In the genomic region with DNA sequence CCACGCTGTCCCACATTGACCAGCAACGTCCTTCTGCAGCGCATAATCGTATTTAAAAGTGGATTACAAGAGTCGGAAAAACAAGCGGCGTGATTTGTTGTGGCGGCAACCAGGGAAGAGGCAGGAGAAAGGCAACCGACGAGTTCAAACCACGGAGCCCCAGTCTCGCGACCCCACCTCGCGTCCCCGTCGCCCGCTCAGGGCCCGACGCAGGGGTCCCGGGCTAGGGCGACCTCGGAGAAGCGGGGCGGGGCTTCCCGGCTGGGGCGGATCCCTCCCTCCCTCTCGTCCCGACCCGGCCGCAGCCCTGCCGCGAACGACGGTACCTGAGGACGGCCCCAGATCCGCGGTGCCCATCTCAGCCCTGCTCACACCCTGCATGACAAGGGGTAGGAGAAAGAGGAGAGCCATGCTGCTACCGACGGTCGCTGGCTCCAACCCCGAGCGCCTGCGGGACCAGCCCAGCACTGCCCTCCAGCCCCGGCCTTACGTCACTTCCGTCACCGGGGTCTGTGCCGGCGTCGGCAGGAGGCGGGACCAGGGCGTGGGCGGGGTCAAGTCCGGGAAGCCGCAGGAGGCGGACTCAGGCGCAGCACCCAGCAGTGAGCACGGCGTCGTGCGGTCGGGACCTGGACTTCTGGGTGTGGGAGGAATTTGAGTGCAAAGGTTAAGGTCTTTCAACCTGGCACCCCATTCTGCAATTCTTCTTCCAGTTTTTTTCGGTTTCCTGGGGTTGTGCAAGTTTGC, we compare ENCODE assay signal across 1 cellular context.
TF ChIP-seq lines count a peak whose summit lies in the region.

IFNGR1 (minus strand) TSS at position 469 of the 747 bp plus-strand sequence; CDS start at position 411, 58 bp downstream.

TF ChIP-seq in GM12878, 131 proteins besides CTCF, POLR2A, EP300 and RAD21 (continued from another document and continues in another):
- TF ChIP-seq, protein P1, sequence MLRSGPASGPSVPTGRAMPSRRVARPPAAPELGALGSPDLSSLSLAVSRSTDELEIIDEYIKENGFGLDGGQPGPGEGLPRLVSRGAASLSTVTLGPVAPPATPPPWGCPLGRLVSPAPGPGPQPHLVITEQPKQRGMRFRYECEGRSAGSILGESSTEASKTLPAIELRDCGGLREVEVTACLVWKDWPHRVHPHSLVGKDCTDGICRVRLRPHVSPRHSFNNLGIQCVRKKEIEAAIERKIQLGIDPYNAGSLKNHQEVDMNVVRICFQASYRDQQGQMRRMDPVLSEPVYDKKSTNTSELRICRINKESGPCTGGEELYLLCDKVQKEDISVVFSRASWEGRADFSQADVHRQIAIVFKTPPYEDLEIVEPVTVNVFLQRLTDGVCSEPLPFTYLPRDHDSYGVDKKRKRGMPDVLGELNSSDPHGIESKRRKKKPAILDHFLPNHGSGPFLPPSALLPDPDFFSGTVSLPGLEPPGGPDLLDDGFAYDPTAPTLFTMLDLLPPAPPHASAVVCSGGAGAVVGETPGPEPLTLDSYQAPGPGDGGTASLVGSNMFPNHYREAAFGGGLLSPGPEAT (IDR thresholded peaks at IDR 0.05; ENCODE audit: low read depth) = peak; percentile 52; the same call in 1 of the 2 replicates
- peak; percentile 46 for TF ChIP-seq SP1 (IDR thresholded peaks at IDR 0.05; ENCODE audit: low read depth, low read length)
- peak; percentile 80; the same call in 1 of the 2 replicates for TF ChIP-seq HDGF (IDR thresholded peaks at IDR 0.05)
- peak; percentile 83 for TF ChIP-seq BACH1 (IDR thresholded peaks at IDR 0.05; ENCODE audit: borderline replicate concordance)
- no peak for TF ChIP-seq FOXK2 (IDR thresholded peaks at IDR 0.05)
- TF ChIP-seq HCFC1 (IDR thresholded peaks at IDR 0.05; ENCODE audit: low read length) = peak; percentile 28; the same call in 1 of the 2 replicates
- peak; percentile 77 for TF ChIP-seq ATF7 (IDR thresholded peaks at IDR 0.05; ENCODE audit: low read depth)
- peak; percentile 57; the same call in 1 of the 2 replicates for TF ChIP-seq SIN3A (IDR thresholded peaks at IDR 0.05; ENCODE audit: low read depth, low read length)
- TF ChIP-seq, protein P2, sequence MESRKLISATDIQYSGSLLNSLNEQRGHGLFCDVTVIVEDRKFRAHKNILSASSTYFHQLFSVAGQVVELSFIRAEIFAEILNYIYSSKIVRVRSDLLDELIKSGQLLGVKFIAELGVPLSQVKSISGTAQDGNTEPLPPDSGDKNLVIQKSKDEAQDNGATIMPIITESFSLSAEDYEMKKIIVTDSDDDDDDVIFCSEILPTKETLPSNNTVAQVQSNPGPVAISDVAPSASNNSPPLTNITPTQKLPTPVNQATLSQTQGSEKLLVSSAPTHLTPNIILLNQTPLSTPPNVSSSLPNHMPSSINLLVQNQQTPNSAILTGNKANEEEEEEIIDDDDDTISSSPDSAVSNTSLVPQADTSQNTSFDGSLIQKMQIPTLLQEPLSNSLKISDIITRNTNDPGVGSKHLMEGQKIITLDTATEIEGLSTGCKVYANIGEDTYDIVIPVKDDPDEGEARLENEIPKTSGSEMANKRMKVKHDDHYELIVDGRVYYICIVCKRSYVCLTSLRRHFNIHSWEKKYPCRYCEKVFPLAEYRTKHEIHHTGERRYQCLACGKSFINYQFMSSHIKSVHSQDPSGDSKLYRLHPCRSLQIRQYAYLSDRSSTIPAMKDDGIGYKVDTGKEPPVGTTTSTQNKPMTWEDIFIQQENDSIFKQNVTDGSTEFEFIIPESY (IDR thresholded peaks at IDR 0.05) = no peak
- peak; percentile 52; the same call in 1 of the 2 replicates for TF ChIP-seq RB1 (IDR thresholded peaks at IDR 0.05; ENCODE audit: borderline replicate concordance)
- no peak for TF ChIP-seq USF1 (IDR thresholded peaks at IDR 0.05; ENCODE audit: borderline replicate concordance, extremely low read length, insufficient read depth, low read depth, low read length)
- peak; percentile 34; the same call in 1 of the 2 replicates for TF ChIP-seq CHD2 (IDR thresholded peaks at IDR 0.05; ENCODE audit: borderline replicate concordance, low read depth, low read length)
- TF ChIP-seq POU2F2 (IDR thresholded peaks at IDR 0.05; ENCODE audit: borderline replicate concordance, low read depth, low read length) = peak; percentile 87
- TF ChIP-seq, protein P3, sequence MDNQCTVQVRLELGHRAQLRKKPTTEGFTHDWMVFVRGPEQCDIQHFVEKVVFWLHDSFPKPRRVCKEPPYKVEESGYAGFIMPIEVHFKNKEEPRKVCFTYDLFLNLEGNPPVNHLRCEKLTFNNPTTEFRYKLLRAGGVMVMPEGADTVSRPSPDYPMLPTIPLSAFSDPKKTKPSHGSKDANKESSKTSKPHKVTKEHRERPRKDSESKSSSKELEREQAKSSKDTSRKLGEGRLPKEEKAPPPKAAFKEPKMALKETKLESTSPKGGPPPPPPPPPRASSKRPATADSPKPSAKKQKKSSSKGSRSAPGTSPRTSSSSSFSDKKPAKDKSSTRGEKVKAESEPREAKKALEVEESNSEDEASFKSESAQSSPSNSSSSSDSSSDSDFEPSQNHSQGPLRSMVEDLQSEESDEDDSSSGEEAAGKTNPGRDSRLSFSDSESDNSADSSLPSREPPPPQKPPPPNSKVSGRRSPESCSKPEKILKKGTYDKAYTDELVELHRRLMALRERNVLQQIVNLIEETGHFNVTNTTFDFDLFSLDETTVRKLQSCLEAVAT (IDR thresholded peaks at IDR 0.05) = peak; percentile 11
- 0 out of 2 replicates have a peak, but pooled peaks have one; percentile 48 for TF ChIP-seq SMARCA5 (IDR thresholded peaks at IDR 0.05)
- TF ChIP-seq LARP7 (IDR thresholded peaks at IDR 0.05) = peak; percentile 84
- peak; percentile 90; the same call in 1 of the 2 replicates for TF ChIP-seq TAF1 (IDR thresholded peaks at IDR 0.05; ENCODE audit: borderline replicate concordance, low read depth, low read length)
- TF ChIP-seq NKRF (conservative IDR thresholded peaks at IDR 0.05) = peak; percentile 68; the same call in 1 of the 2 replicates
- no peak for TF ChIP-seq PBX3 (IDR thresholded peaks at IDR 0.05; ENCODE audit: insufficient replicate concordance, low read depth, low read length)
- peak; percentile 79 for TF ChIP-seq RUNX3 (IDR thresholded peaks at IDR 0.05; ENCODE audit: low read length)
- TF ChIP-seq RBBP5 (conservative IDR thresholded peaks at IDR 0.05) = no peak
- TF ChIP-seq ETV6 (conservative IDR thresholded peaks at IDR 0.05 in 1 of 2, IDR thresholded peaks at IDR 0.05 in 1 of 2; ENCODE audit: borderline replicate concordance in 1 of 2, low read depth in 1 of 2) = peak in 1 of 2 experiments; percentile 11; a peak in 1 of 4 replicates
- TF ChIP-seq NR2C1 (IDR thresholded peaks at IDR 0.05) = peak; percentile 81
- TF ChIP-seq, protein P4, sequence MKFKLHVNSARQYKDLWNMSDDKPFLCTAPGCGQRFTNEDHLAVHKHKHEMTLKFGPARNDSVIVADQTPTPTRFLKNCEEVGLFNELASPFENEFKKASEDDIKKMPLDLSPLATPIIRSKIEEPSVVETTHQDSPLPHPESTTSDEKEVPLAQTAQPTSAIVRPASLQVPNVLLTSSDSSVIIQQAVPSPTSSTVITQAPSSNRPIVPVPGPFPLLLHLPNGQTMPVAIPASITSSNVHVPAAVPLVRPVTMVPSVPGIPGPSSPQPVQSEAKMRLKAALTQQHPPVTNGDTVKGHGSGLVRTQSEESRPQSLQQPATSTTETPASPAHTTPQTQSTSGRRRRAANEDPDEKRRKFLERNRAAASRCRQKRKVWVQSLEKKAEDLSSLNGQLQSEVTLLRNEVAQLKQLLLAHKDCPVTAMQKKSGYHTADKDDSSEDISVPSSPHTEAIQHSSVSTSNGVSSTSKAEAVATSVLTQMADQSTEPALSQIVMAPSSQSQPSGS (IDR thresholded peaks at IDR 0.05; ENCODE audit: low read length) = peak; percentile 34; the same call in 1 of the 2 replicates
- TF ChIP-seq EED (IDR thresholded peaks at IDR 0.05; ENCODE audit: low read depth) = peak; percentile 59
- peak; percentile 54; the same call in 1 of the 2 replicates for TF ChIP-seq PML (IDR thresholded peaks at IDR 0.05; ENCODE audit: low read length)
- peak; percentile 94 for TF ChIP-seq CREM (IDR thresholded peaks at IDR 0.05; ENCODE audit: low read depth)
- no peak for TF ChIP-seq PAX8 (IDR thresholded peaks at IDR 0.05)
- TF ChIP-seq GABPA (IDR thresholded peaks at IDR 0.05; ENCODE audit: low read depth) = peak; percentile 79
- peak; percentile 87 for TF ChIP-seq POLR2AphosphoS2 (IDR thresholded peaks at IDR 0.05; ENCODE audit: low read depth, low read length)
- peak; percentile 41; the same call in 1 of the 2 replicates for TF ChIP-seq RFX5 (IDR thresholded peaks at IDR 0.05; ENCODE audit: low read depth, low read length)
- TF ChIP-seq SPI1 (IDR thresholded peaks at IDR 0.05; ENCODE audit: borderline replicate concordance, insufficient read depth, low read depth, low read length) = no peak
- no peak for TF ChIP-seq E4F1 (IDR thresholded peaks at IDR 0.05; ENCODE audit: borderline replicate concordance, partially characterized antibody)
- no peak for TF ChIP-seq SUZ12 (IDR thresholded peaks at IDR 0.05; ENCODE audit: unreplicated experiment)
- 0 out of 2 replicates have a peak, but pooled peaks have one; percentile 8 for TF ChIP-seq ZNF384 (IDR thresholded peaks at IDR 0.05; ENCODE audit: borderline replicate concordance, low read depth, low read length)
- TF ChIP-seq E2F4 (IDR thresholded peaks at IDR 0.05; ENCODE audit: low read depth, low read length) = 0 out of 2 replicates have a peak, but pooled peaks have one; percentile 26
